Comparison of ENCODE assay signal across 29 cellular contexts in genomic region chr20:45316150-45317080, GRCh38. TPM values are rescaled to one million over a fixed set of nuclear protein-coding genes. Genes with fewer than 3 reads are reported as not detected.
"Had no signal": no experiment of that assay in that cellular context is flagged by ENCODE, and none has a peak within 500 bp of the region (broad histone marks: within the 10 kb centered on the region; RNA-seq: fewer than 3 reads in every experiment).

No MANE protein-coding gene starts in this region.

- H3K4me3 Mint-ChIP-seq: activated B cell treated with CpG ODN at 0.5 μM for 24 hours; activated CD4-positive, alpha-beta memory T cell treated with anti-CD3 and anti-CD28 coated beads, Interleukin-2, amount 10 ng/mL, durations not matched to agents 7 days and 5 days; activated CD4-positive, alpha-beta T cell treated with anti-CD3 and anti-CD28 coated beads, Interleukin-2, amount 10 ng/mL, durations not matched to agents 7 days and 5 days; activated naive CD8-positive, alpha-beta T cell had no signal

- H3K9me3 Mint-ChIP-seq: activated B cell treated with CpG ODN at 0.5 μM for 24 hours; activated CD4-positive, alpha-beta memory T cell treated with anti-CD3 and anti-CD28 coated beads, Interleukin-2, amount 10 ng/mL, durations not matched to agents 7 days and 5 days; activated CD4-positive, alpha-beta T cell treated with anti-CD3 and anti-CD28 coated beads, Interleukin-2, amount 10 ng/mL, durations not matched to agents 7 days and 5 days; activated T-helper 2 cell treated with anti-CD3 and anti-CD28 coated beads, Interferon-gamma antibody, Interleukin-2, Interleukin-4, amounts not matched to agents 10 μg/mL and 5 μg/mL and 100 μg/mL, durations not matched to agents 14 hours and 24 hours and 36 hours had no signal

- H3K27ac Mint-ChIP-seq: activated B cell treated with CpG ODN at 0.5 μM for 24 hours; activated CD4-positive, alpha-beta memory T cell treated with anti-CD3 and anti-CD28 coated beads, Interleukin-2, amount 10 ng/mL, durations not matched to agents 7 days and 5 days; activated CD4-positive, alpha-beta T cell treated with anti-CD3 and anti-CD28 coated beads, Interleukin-2, amount 10 ng/mL, durations not matched to agents 7 days and 5 days; activated naive CD8-positive, alpha-beta T cell; activated T-helper 2 cell treated with anti-CD3 and anti-CD28 coated beads, Interferon-gamma antibody, Interleukin-2, Interleukin-4, amounts not matched to agents 10 μg/mL and 5 μg/mL and 100 μg/mL, durations not matched to agents 14 hours and 24 hours and 36 hours had no signal

- H3K4me3 ChIP-seq: adrenal gland, breast epithelium, Peyer's patch had no signal

- H3K36me3 Mint-ChIP-seq: activated naive CD8-positive, alpha-beta T cell had no signal

- H3K36me3 ChIP-seq: adrenal gland, breast epithelium, Peyer's patch had no signal

- H3K9me3 ChIP-seq: adrenal gland, breast epithelium, Peyer's patch had no signal

- H3K4me1 ChIP-seq: adrenal gland, breast epithelium had no signal

- DNase-seq: activated B cell treated with CpG ODN at 0.5 μM for 24 hours; activated CD4-positive, alpha-beta memory T cell treated with anti-CD3 and anti-CD28 coated beads, Interleukin-2, amount 10 ng/mL, durations not matched to agents 7 days and 5 days; activated CD4-positive, alpha-beta T cell treated with anti-CD3 and anti-CD28 coated beads for 1 hour; activated CD4-positive, alpha-beta T cell treated with anti-CD3 and anti-CD28 coated beads, Interleukin-2, amount 10 ng/mL, durations not matched to agents 7 days and 5 days; activated gamma-delta T cell treated with Interleukin-2 at 50 U/mL for 16 hours; activated T-cell treated with anti-CD3 and anti-CD28 coated beads for 4 hours; activated T-cell treated with anti-CD3 and anti-CD28 coated beads, Interleukin-2, amount 50 U/mL, for 48 hours; adrenal gland; anterior cingulate cortex; central memory CD4-positive, alpha-beta T cell; Kasumi-1; KBM-7; NCI-H1105 treated with DMSO at 0.1 percent for 48 hours; NCI-H1436 treated with DMSO at 0.1 percent for 48 hours; NCI-H187; NCI-H2081; NCI-H510A treated with DMSO at 0.1 percent for 48 hours; NCI-H69; SHP77; T-helper 2 cell; T1000 had no signal

- H3K27me3 ChIP-seq: Peyer's patch had no signal

- H3K27ac ChIP-seq: adrenal gland, breast epithelium, Peyer's patch, RWPE1 had no signal

RNA-seq across cellular contexts. Expression of gene MATN4, which starts 8.3 kb away (rescaled TPM):
- total RNA-seq: activated B cell treated with CpG ODN at 0.5 μM for 24 hours, Peyer's patch had no signal

RNA-seq across cellular contexts. Expression of gene RBPJL, which starts 9.8 kb away (rescaled TPM):
- total RNA-seq: activated B cell treated with CpG ODN at 0.5 μM for 24 hours; activated CD4-positive, alpha-beta memory T cell treated with anti-CD3 and anti-CD28 coated beads, Interleukin-2, amount 10 ng/mL, durations not matched to agents 7 days and 5 days; activated CD4-positive, alpha-beta T cell treated with anti-CD3 and anti-CD28 coated beads, Interleukin-2, amount 10 ng/mL, durations not matched to agents 7 days and 5 days; activated CD8-positive, alpha-beta memory T cell treated with anti-CD3 and anti-CD28 coated beads for 36 hours; activated T-helper 2 cell treated with anti-CD3 and anti-CD28 coated beads, Interferon-gamma antibody, Interleukin-2, Interleukin-4, amounts not matched to agents 10 μg/mL and 5 μg/mL and 100 μg/mL, durations not matched to agents 14 hours and 24 hours and 36 hours; adrenal gland; breast epithelium; chondrocyte; Peyer's patch; SK-MEL-5 had no signal

RNA-seq across cellular contexts. Expression of gene SDC4, which starts 31.8 kb away (rescaled TPM):
- total RNA-seq: activated B cell treated with CpG ODN at 0.5 μM for 24 hours had no signal
